Comparison of ENCODE assay signal across 8 cellular contexts in genomic region chr11:129279326-129280026, GRCh38.
DNase-seq lines count a peak whose midpoint lies in the region; ATAC-seq and TF ChIP-seq lines count a peak whose summit lies in the region.

No MANE protein-coding gene starts in this region.

- no peaks in the 10 kb centered on the region for H3K36me3 ChIP-seq in BLaER1
- H3K36me3 ChIP-seq in KMS-11 (ENCODE audit: insufficient read depth) = no peaks in the 10 kb centered on the region
- no peaks in the 10 kb centered on the region for H3K36me3 ChIP-seq in SK-N-MC (ENCODE audit: insufficient read depth, low read length)
- no peaks in the 10 kb centered on the region for H3K36me3 ChIP-seq in adipocyte (ENCODE audit: control insufficient read depth, insufficient read depth, low read length, severe bottlenecking)
- H3K36me3 ChIP-seq in transverse colon = no peaks in the 10 kb centered on the region

- WGBS in transverse colon (ENCODE audit: low coverage in 1 of 2), 2 donors = 0% methylated on average over 21 of the region's 103 CpGs; no CpG with 5 or more reads in 1 of the 2 donors

- DNase-seq in SK-N-MC (ENCODE audit: low read depth, low spot score) = no peak
- peak; percentile 94 for DNase-seq in adipocyte (ENCODE audit: low read depth)
- DNase-seq in left cardiac atrium = peak; percentile 83
- DNase-seq in pons (ENCODE audit: low spot score) = peak; percentile 72
- DNase-seq in transverse colon = peak; percentile 84

- H3K9ac ChIP-seq in BLaER1 = peak overlapping the region; percentile 75
- H3K9ac ChIP-seq in KMS-11 = peak overlapping the region; percentile 77
- H3K9ac ChIP-seq in SK-N-MC (ENCODE audit: insufficient read length) = peak overlapping the region; percentile 77
- H3K9ac ChIP-seq in adipocyte (ENCODE audit: low read length) = peak overlapping the region; percentile 79

- H4K20me1 ChIP-seq in BLaER1 (peaks cover 38% of the 10 kb centered on the region), KMS-11 (ENCODE audit: insufficient read depth) (no peaks in the 10 kb centered on the region)

- H3K4me2 ChIP-seq in BLaER1 = peak overlapping the region; percentile 76
- peak overlapping the region; percentile 82 for H3K4me2 ChIP-seq in KMS-11

- ATAC-seq in GM21360 (IDR thresholded peaks at IDR 0.05; ENCODE audit: unreplicated experiment) = peak; percentile 56
- ATAC-seq in left cardiac atrium = peak; percentile 91 to 93

- intact Hi-C loops in left cardiac atrium (cut with DNase I) (no loop called here), transverse colon (cut with DNase I; ENCODE audit: low total_unique reads) (no loop called here)

- H3K9me3 ChIP-seq in BLaER1 = peaks cover 5% of the 10 kb centered on the region; the same call in 1 of the 2 replicates
- H3K9me3 ChIP-seq in SK-N-MC (ENCODE audit: low read depth, low read length) = no peaks in the 10 kb centered on the region
- H3K9me3 ChIP-seq in adipocyte (ENCODE audit: control insufficient read depth, low read length) = no peaks in the 10 kb centered on the region
- H3K9me3 ChIP-seq in transverse colon = no peaks in the 10 kb centered on the region

- in situ Hi-C loops in transverse colon (cut with MboI; ENCODE audit: low pct_ligation_motif_present in 1 of 4, low pct_unique_long_range_greater_than_20kb in 1 of 4, low sequenced_read_pairs in 3 of 4) = loop anchor here in 1 of 4 donors (5.0 kb wide), 1 partner anchor 38 kb away; no protein-coding TSS in a partner anchor

- TF ChIP-seq CTCF in KMS-11 (conservative IDR thresholded peaks at IDR 0.05; ENCODE audit: low read depth, low read length) (no peak), transverse colon (IDR thresholded peaks at IDR 0.05) (no peak)

- H3K79me2 ChIP-seq in KMS-11 (ENCODE audit: insufficient read depth, low read depth) = no peaks in the 10 kb centered on the region

- H3K27me3 ChIP-seq in BLaER1 (no peaks in the 10 kb centered on the region), KMS-11 (ENCODE audit: insufficient read depth, low read depth) (0 out of 2 replicates have a peak, but pooled peaks cover 3% of the 10 kb centered on the region), adipocyte (replicated peaks; ENCODE audit: control insufficient read depth, insufficient read depth, low read length) (no peaks in the 10 kb centered on the region), transverse colon (no peaks in the 10 kb centered on the region)

- TF ChIP-seq EP300 in transverse colon (IDR thresholded peaks at IDR 0.05; ENCODE audit: low read depth) = no peak

- H3K27ac ChIP-seq in BLaER1 = peak overlapping the region; percentile 79
- no peak overlapping the region for H3K27ac ChIP-seq in KMS-11
- no peak overlapping the region for H3K27ac ChIP-seq in SK-N-MC
- H3K27ac ChIP-seq in transverse colon = peak overlapping the region; percentile 74 to 81 (median 76)

- H3K4me3 ChIP-seq in BLaER1 = peak overlapping the region; percentile 72
- H3K4me3 ChIP-seq in KMS-11 (IDR thresholded peaks at IDR 0.05; ENCODE audit: insufficient read depth, low read depth, low read length) = no peak overlapping the region
- H3K4me3 ChIP-seq in SK-N-MC = peak overlapping the region; percentile 80
- H3K4me3 ChIP-seq in adipocyte (ENCODE audit: low read length) = peak overlapping the region; percentile 82
- peak overlapping the region; percentile 51 to 70 (median 64) for H3K4me3 ChIP-seq in transverse colon

- H3K4me1 ChIP-seq in BLaER1 (peaks cover 46% of the 10 kb centered on the region), KMS-11 (ENCODE audit: low read depth, poor library complexity, severe bottlenecking) (peaks cover 8% of the 10 kb centered on the region), adipocyte (ENCODE audit: control insufficient read depth, insufficient read depth, low read length) (peaks cover 39% of the 10 kb centered on the region), transverse colon (peaks cover 19 to 70% (median 49%) of the 10 kb centered on the region in 4 donors)

- no peak for TF ChIP-seq POLR2A in transverse colon (IDR thresholded peaks at IDR 0.05)

- peak overlapping the region; percentile 87 for H2AFZ ChIP-seq in KMS-11 (ENCODE audit: low read depth)

Comparison
In these comparisons a context has a peak if more than half of its experiments do, and no peak if none do; other contexts are left out.
1. H3K27ac ChIP-seq: peak in BLaER1 (single experiment) and transverse colon (4 of 4); none in KMS-11 (single experiment) and SK-N-MC (single experiment).
2. Peak in every context shown above with its lines, with median percentiles within 50 percentile points of each other: H3K9ac ChIP-seq.